ENCODE assay signal across 3 cellular contexts in the genomic region with DNA sequence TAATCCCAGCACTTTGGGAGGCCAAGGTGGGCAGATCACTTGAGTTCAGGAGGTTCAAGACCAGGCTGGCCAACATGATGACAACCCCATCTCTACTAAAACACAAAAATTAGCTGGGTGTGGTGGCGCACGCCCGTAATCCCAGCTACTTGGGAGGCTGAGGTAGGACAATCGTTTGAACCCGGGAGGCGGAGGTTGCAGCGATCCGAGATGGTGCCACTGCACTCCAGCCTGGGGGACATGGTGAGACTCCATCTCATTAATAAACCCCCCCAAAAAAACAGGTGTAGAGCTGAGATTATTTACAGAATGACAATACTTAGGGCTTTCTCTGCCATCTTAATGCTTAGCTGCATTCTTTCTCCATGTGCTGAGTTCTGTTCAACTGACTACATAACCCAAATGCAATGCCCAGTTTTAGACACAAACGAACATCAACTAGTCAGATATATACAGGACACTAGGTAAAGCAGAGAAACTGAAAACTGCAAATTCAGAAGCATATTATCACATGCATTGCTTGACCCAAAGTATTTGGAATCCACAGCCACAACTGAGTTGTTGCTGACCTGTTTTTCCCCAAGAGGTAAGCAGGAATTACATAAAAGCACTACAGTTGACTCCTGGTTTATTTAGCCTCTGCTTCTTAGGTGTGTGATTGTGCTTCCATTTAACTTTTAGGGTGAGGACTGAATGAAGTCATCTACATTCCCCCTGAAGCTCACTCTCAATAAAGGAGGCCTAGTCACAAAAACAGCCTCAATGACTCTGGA.
TF ChIP-seq lines count a peak whose summit lies in the region.

No MANE protein-coding gene starts in this region.

TF ChIP-seq in A549, 52 proteins besides CTCF, POLR2A, EP300 and RAD21:
- TF ChIP-seq, protein P1, sequence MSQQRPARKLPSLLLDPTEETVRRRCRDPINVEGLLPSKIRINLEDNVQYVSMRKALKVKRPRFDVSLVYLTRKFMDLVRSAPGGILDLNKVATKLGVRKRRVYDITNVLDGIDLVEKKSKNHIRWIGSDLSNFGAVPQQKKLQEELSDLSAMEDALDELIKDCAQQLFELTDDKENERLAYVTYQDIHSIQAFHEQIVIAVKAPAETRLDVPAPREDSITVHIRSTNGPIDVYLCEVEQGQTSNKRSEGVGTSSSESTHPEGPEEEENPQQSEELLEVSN (IDR thresholded peaks at IDR 0.05; ENCODE audit: borderline replicate concordance, low read depth): no peak
- TF ChIP-seq POLR2AphosphoS2 (conservative IDR thresholded peaks at IDR 0.05; ENCODE audit: low read length) (peak; percentile 72; the same call in 1 of the 2 replicates), FOSL2 (IDR thresholded peaks at IDR 0.05) (no peak), FOSL2 (CRISPR knock-in tag; IDR thresholded peaks at IDR 0.05) (no peak), NFE2L2 (conservative IDR thresholded peaks at IDR 0.05; ENCODE audit: low read length) (no peak), ZSCAN20 (CRISPR knock-in tag; IDR thresholded peaks at IDR 0.05) (no peak), HOXB13 (CRISPR knock-in tag; IDR thresholded peaks at IDR 0.05; ENCODE audit: low read depth) (no peak), KDM1A (IDR thresholded peaks at IDR 0.05; ENCODE audit: low read depth) (no peak)
- TF ChIP-seq, protein P2, sequence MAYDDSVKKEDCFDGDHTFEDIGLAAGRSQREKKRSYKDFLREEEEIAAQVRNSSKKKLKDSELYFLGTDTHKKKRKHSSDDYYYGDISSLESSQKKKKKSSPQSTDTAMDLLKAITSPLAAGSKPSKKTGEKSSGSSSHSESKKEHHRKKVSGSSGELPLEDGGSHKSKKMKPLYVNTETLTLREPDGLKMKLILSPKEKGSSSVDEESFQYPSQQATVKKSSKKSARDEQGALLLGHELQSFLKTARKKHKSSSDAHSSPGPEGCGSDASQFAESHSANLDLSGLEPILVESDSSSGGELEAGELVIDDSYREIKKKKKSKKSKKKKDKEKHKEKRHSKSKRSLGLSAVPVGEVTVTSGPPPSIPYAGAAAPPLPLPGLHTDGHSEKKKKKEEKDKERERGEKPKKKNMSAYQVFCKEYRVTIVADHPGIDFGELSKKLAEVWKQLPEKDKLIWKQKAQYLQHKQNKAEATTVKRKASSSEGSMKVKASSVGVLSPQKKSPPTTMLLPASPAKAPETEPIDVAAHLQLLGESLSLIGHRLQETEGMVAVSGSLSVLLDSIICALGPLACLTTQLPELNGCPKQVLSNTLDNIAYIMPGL (CRISPR knock-in tag; IDR thresholded peaks at IDR 0.05; ENCODE audit: borderline replicate concordance): no peak

TF ChIP-seq in PFSK-1, 5 proteins besides CTCF, POLR2A, EP300 and RAD21:
- TF ChIP-seq FOXP2 (optimal IDR thresholded peaks at IDR 0.05; ENCODE audit: borderline replicate concordance, extremely low read depth, extremely low read length, insufficient read depth) (no peak), POLR2AphosphoS5 (IDR thresholded peaks at IDR 0.05; ENCODE audit: low read depth, low read length) (peak; percentile 14; the same call in 1 of the 2 replicates), SIN3A (IDR thresholded peaks at IDR 0.05; ENCODE audit: borderline replicate concordance, insufficient read depth, low read length) (no peak)
- TF ChIP-seq, protein P3, sequence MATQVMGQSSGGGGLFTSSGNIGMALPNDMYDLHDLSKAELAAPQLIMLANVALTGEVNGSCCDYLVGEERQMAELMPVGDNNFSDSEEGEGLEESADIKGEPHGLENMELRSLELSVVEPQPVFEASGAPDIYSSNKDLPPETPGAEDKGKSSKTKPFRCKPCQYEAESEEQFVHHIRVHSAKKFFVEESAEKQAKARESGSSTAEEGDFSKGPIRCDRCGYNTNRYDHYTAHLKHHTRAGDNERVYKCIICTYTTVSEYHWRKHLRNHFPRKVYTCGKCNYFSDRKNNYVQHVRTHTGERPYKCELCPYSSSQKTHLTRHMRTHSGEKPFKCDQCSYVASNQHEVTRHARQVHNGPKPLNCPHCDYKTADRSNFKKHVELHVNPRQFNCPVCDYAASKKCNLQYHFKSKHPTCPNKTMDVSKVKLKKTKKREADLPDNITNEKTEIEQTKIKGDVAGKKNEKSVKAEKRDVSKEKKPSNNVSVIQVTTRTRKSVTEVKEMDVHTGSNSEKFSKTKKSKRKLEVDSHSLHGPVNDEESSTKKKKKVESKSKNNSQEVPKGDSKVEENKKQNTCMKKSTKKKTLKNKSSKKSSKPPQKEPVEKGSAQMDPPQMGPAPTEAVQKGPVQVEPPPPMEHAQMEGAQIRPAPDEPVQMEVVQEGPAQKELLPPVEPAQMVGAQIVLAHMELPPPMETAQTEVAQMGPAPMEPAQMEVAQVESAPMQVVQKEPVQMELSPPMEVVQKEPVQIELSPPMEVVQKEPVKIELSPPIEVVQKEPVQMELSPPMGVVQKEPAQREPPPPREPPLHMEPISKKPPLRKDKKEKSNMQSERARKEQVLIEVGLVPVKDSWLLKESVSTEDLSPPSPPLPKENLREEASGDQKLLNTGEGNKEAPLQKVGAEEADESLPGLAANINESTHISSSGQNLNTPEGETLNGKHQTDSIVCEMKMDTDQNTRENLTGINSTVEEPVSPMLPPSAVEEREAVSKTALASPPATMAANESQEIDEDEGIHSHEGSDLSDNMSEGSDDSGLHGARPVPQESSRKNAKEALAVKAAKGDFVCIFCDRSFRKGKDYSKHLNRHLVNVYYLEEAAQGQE (IDR thresholded peaks at IDR 0.05; ENCODE audit: insufficient read depth in 1 of 2, low read depth in 2 of 2, low read length in 2 of 2): no peak

TF ChIP-seq in H1, 55 proteins besides CTCF, POLR2A, EP300 and RAD21:
- TF ChIP-seq CHD1 (IDR thresholded peaks at IDR 0.05; ENCODE audit: low read depth, low read length): no peak
- TF ChIP-seq POLR2AphosphoS5 (IDR thresholded peaks at IDR 0.05; ENCODE audit: low read depth, low read length): peak; percentile 73; the same call in 1 of the 2 replicates
TF ChIP-seq in H1: peak in this region for 1.
